In genomic region chr21:34176442-34176841, GRCh38 we compare ENCODE assay signal across 27 cellular contexts.
"Had no signal": no experiment of that assay in that cellular context is flagged by ENCODE, and none has a peak within 500 bp of the region (broad histone marks: within the 10 kb centered on the region; RNA-seq: fewer than 3 reads in every experiment).

No MANE protein-coding gene starts in this region.

- H3K9me3 ChIP-seq: testis, thoracic aorta, thyroid gland, upper lobe of right lung, uterus had no signal

- ATAC-seq: stimulated activated effector memory CD8-positive, alpha-beta T cell treated with anti-CD3 and anti-CD28 coated beads, Interleukin-12 subunit alpha, Interleukin-12 subunit beta, amount 100 ng/mL, for 72 hours; stimulated activated memory B cell treated with anti-CD40 and anti-IgM and Interleukin-4, amounts not matched to agents 10 μg/mL and 1 μg/mL and 100 μg/mL, for 72 hours; stimulated activated naive B cell treated with anti-CD40 and anti-IgM and Interleukin-4, amounts not matched to agents 10 μg/mL and 1 μg/mL and 100 μg/mL, for 72 hours; stimulated activated naive CD8-positive, alpha-beta T cell treated with anti-CD3 and anti-CD28 coated beads, Interleukin-15, amount 100 ng/mL, for 72 hours; stimulated activated naive CD8-positive, alpha-beta T cell treated with anti-CD3 and anti-CD28 coated beads, Interleukin-15, Interleukin-2, amounts not matched to agents 100 U/mL and 50 U/mL, for 24 hours; upper lobe of right lung had no signal

- H3K27ac ChIP-seq: stomach, suprapubic skin, testis, thoracic aorta, thyroid gland, tibial artery, tibial nerve, transverse colon, upper lobe of left lung, upper lobe of right lung, uterus, vagina had no signal

- H3K27me3 ChIP-seq: stomach, suprapubic skin, testis, thyroid gland, tibial artery, tibial nerve, transverse colon, upper lobe of left lung, upper lobe of right lung, uterus, vagina had no signal

- H3K4me1 ChIP-seq: testis, transverse colon, upper lobe of left lung, upper lobe of right lung, uterus, vagina had no signal

- H3K4me3 ChIP-seq: stomach, suprapubic skin, testis, thoracic aorta, thyroid gland, tibial artery, tibial nerve, transverse colon, upper lobe of left lung, upper lobe of right lung, uterus, vagina had no signal

- H3K36me3 ChIP-seq: stomach, suprapubic skin, thoracic aorta, thyroid gland, transverse colon, upper lobe of left lung, upper lobe of right lung, uterus, vagina had no signal

- DNase-seq: stimulated activated CD4-positive, alpha-beta T cell treated with anti-CD3 and anti-CD28 coated beads, Interleukin-2, amount 100 ng/mL, for 48 hours; stimulated activated CD4-positive, alpha-beta T cell treated with anti-CD3 and anti-CD28 coated beads, Interleukin-4, amount 100 ng/mL, for 1 hour; stimulated activated CD4-positive, alpha-beta T cell treated with anti-CD3 and anti-CD28 coated beads, Interleukin-4, amount 100 ng/mL, for 24 hours; stimulated activated CD4-positive, alpha-beta T cell treated with anti-CD3 and anti-CD28 coated beads, Interleukin-4, amount 100 ng/mL, for 4 hours; stimulated activated CD8-positive, alpha-beta memory T cell treated with anti-CD3 and anti-CD28 coated beads, Interleukin-4, amount 100 ng/mL, for 48 hours; stimulated activated naive B cell treated with anti-CD40 and anti-IgM and Interleukin-4, amounts not matched to agents 10 μg/mL and 1 μg/mL and 100 μg/mL, for 72 hours; stimulated activated naive CD4-positive, alpha-beta T cell; stimulated activated naive CD4-positive, alpha-beta T cell treated with Interleukin-2 at 50 U/mL for 16 hours; stimulated activated naive CD8-positive, alpha-beta T cell treated with anti-CD3 and anti-CD28 coated beads, Interleukin-15, amount 100 ng/mL, for 72 hours; stimulated activated naive CD8-positive, alpha-beta T cell treated with anti-CD3 and anti-CD28 coated beads, Interleukin-15, Interleukin-2, amounts not matched to agents 100 U/mL and 50 U/mL, for 24 hours; stomach; substantia nigra; testis; thyroid gland; tibial artery; transverse colon; trophoblast cell; upper lobe of left lung; upper lobe of right lung; uterus had no signal

- FAIRE-seq: urothelium cell line had no signal
